Comparison of ENCODE assay signal across 16 cellular contexts in the genomic region with DNA sequence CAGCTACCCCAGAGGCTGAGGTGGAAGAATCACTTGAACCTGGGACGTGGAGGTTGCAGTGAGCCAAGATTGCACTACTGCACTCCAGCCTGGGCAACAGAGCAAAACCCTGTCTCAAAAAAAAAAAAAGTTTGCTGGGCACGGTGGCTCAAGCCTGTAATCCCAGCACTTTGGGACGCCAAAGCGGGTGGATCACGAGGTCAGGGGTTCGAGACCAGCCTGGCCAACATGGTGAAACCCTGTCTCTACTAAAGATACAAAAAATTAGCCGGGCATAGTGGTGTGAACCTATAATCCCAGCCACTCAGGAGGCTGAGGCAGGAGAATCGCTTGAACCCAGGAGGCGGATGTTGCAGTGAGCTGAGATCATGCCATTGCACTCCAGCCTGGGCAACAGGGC. TPM values are rescaled to one million over a fixed set of nuclear protein-coding genes. Genes with fewer than 3 reads are reported as not detected.
"Had no signal": no experiment of that assay in that cellular context is flagged by ENCODE, and none has a peak within 500 bp of the region (broad histone marks: within the 10 kb centered on the region; RNA-seq: fewer than 3 reads in every experiment).

No MANE protein-coding gene starts in this region.

RNA-seq across cellular contexts. Expression of gene CA6, which starts 23.2 kb away (rescaled TPM):
- total RNA-seq: breast epithelium, dermis blood vessel endothelial cell, esophagus squamous epithelium, glomerular endothelial cell, kidney epithelial cell, mesothelial cell of epicardium, occipital lobe, psoas muscle, sigmoid colon, temporal lobe, tibial nerve, ureter had no signal
- polyA plus RNA-seq: heart right ventricle, psoas muscle, small intestine had no signal

RNA-seq across cellular contexts. Expression of gene SLC2A7, which starts 57.3 kb away (rescaled TPM):
- total RNA-seq: breast epithelium; glomerular endothelial cell; kidney epithelial cell; lower leg skin; mesothelial cell of epicardium; occipital lobe; psoas muscle; sigmoid colon; T-helper 1 cell treated with Interleukin-12 subunit alpha and Interleukin-12 subunit beta and Interleukin-4 antibody, amounts not matched to agents 30 ng/mL and 1 ng/mL, for 36 hours; temporal lobe; tibial nerve; ureter had no signal
- polyA plus RNA-seq: heart right ventricle, psoas muscle had no signal
